Comparison of ENCODE assay signal across 9 cellular contexts in the genomic region with DNA sequence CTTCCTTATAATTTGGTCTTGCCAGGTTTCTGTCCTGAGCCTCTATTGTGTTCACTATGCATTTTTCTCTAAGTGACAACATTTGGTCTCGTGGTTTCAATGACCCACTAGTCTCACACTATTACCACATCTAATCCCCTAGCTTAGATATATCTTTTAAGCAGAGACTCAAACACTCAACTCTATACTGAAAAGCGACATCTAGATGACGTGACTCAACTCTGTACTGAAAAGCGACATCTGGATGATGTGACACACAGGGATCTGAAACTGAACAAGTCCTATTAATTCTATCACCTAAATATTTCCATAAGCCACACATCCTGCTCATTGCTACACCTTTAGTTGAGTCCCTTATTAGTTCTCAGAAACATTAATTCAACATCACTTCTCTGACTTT.
DNase-seq lines count a peak whose midpoint lies in the region; ATAC-seq and TF ChIP-seq lines count a peak whose summit lies in the region.
"Had no signal": no experiment of that assay in that cellular context is flagged by ENCODE, and none has a peak within 500 bp of the region (broad histone marks: within the 10 kb centered on the region; RNA-seq: fewer than 3 reads in every experiment).

No MANE protein-coding gene starts in this region.

- H3K27me3 ChIP-seq in osteoblast (ENCODE audit: insufficient read depth, low read length) (no peaks in the 10 kb centered on the region), ascending aorta (no peaks in the 10 kb centered on the region)
- H3K27me3 ChIP-seq in CD8-positive, alpha-beta memory T cell (ENCODE audit: insufficient read depth, low read length, poor library complexity, severe bottlenecking), result no peaks in the 10 kb centered on the region

- H3K4me2 ChIP-seq in osteoblast (ENCODE audit: insufficient read depth, low read length), result no peak overlapping the region

- no peaks in the 10 kb centered on the region for H3K79me2 ChIP-seq in osteoblast (ENCODE audit: insufficient read depth, low read length)

- H2AFZ ChIP-seq in osteoblast (ENCODE audit: low read length), result no peak overlapping the region

- H3K27me3 Mint-ChIP-seq in activated CD4-positive, alpha-beta memory T cell treated with anti-CD3 and anti-CD28 coated beads for 36 hours, result no peaks in the 10 kb centered on the region
- peaks cover 7% of the 10 kb centered on the region for H3K27me3 Mint-ChIP-seq in activated CD4-positive, alpha-beta memory T cell treated with anti-CD3 and anti-CD28 coated beads, Interleukin-2, amount 10 ng/mL, durations not matched to agents 7 days and 5 days
- H3K27me3 Mint-ChIP-seq in CD8-positive, alpha-beta memory T cell, result no peaks in the 10 kb centered on the region

- ATAC-seq in GM21528 (IDR thresholded peaks at IDR 0.05; ENCODE audit: low FRiP score, unreplicated experiment) (peak; percentile 99), HG03354 (IDR thresholded peaks at IDR 0.05; ENCODE audit: poor library complexity, severe bottlenecking, unreplicated experiment) (peak; percentile 99)

- no peak overlapping the region for H3K27ac ChIP-seq in osteoblast (ENCODE audit: low read depth, low read length)
- H3K27ac ChIP-seq in CD8-positive, alpha-beta memory T cell (ENCODE audit: low read depth, low read length), result no peak overlapping the region
- no peak overlapping the region for H3K27ac ChIP-seq in coronary artery
- no peak overlapping the region for H3K27ac ChIP-seq in ascending aorta

- peaks cover 20% of the 10 kb centered on the region for H3K4me1 Mint-ChIP-seq in activated CD4-positive, alpha-beta memory T cell treated with anti-CD3 and anti-CD28 coated beads for 36 hours (ENCODE audit: low read depth)
- H3K4me1 Mint-ChIP-seq in activated CD4-positive, alpha-beta memory T cell treated with anti-CD3 and anti-CD28 coated beads, Interleukin-2, amount 10 ng/mL, durations not matched to agents 7 days and 5 days, result peaks cover 11% of the 10 kb centered on the region
- peaks cover 6 to 18% (median 10%) of the 10 kb centered on the region in 3 donors for H3K4me1 Mint-ChIP-seq in CD8-positive, alpha-beta memory T cell

- no peak overlapping the region for H3K27ac Mint-ChIP-seq in activated CD4-positive, alpha-beta memory T cell treated with anti-CD3 and anti-CD28 coated beads for 36 hours
- H3K27ac Mint-ChIP-seq in activated CD4-positive, alpha-beta memory T cell treated with anti-CD3 and anti-CD28 coated beads, Interleukin-2, amount 10 ng/mL, durations not matched to agents 7 days and 5 days, result no peak overlapping the region
- H3K27ac Mint-ChIP-seq in CD8-positive, alpha-beta memory T cell, result no peak overlapping the region

- H3K36me3 Mint-ChIP-seq in activated CD4-positive, alpha-beta memory T cell treated with anti-CD3 and anti-CD28 coated beads for 36 hours, result no peaks in the 10 kb centered on the region
- H3K36me3 Mint-ChIP-seq in activated CD4-positive, alpha-beta memory T cell treated with anti-CD3 and anti-CD28 coated beads, Interleukin-2, amount 10 ng/mL, durations not matched to agents 7 days and 5 days (ENCODE audit: low read depth), result no peaks in the 10 kb centered on the region
- H3K36me3 Mint-ChIP-seq in CD8-positive, alpha-beta memory T cell, result peaks cover 0 to 4% (median 0%) of the 10 kb centered on the region in 3 donors

- CTCF ChIA-PET in activated CD4-positive, alpha-beta memory T cell treated with anti-CD3 and anti-CD28 coated beads for 36 hours (lab: Charles Lee), result no interaction called here
- CTCF ChIA-PET in activated CD4-positive, alpha-beta memory T cell treated with anti-CD3 and anti-CD28 coated beads, Interleukin-2, amount 10 ng/mL, durations not matched to agents 7 days and 5 days (lab: Charles Lee), result no interaction called here
- CTCF ChIA-PET in CD8-positive, alpha-beta memory T cell (lab: Charles Lee), result no interaction called here

- POLR2A ChIA-PET in activated CD4-positive, alpha-beta memory T cell treated with anti-CD3 and anti-CD28 coated beads for 36 hours (lab: Charles Lee), result no interaction called here
- POLR2A ChIA-PET in activated CD4-positive, alpha-beta memory T cell treated with anti-CD3 and anti-CD28 coated beads, Interleukin-2, amount 10 ng/mL, durations not matched to agents 7 days and 5 days (lab: Charles Lee), result no interaction called here
- POLR2A ChIA-PET in CD8-positive, alpha-beta memory T cell (lab: Charles Lee), result no interaction called here

- no peaks in the 10 kb centered on the region for H3K9me3 ChIP-seq in osteoblast (ENCODE audit: low read depth, low read length)
- no peaks in the 10 kb centered on the region for H3K9me3 ChIP-seq in CD8-positive, alpha-beta memory T cell (ENCODE audit: low read length)
- H3K9me3 ChIP-seq in ascending aorta, result no peaks in the 10 kb centered on the region

- no peaks in the 10 kb centered on the region for H4K20me1 ChIP-seq in osteoblast (ENCODE audit: insufficient read depth, low read length)

- peaks cover 10% of the 10 kb centered on the region for H3K4me1 ChIP-seq in osteoblast (ENCODE audit: insufficient read depth, low read length)
- H3K4me1 ChIP-seq in CD8-positive, alpha-beta memory T cell (ENCODE audit: insufficient read depth, low read length), result no peaks in the 10 kb centered on the region
- peaks cover 0 to 5% of the 10 kb centered on the region in 2 donors for H3K4me1 ChIP-seq in ascending aorta

- no peak overlapping the region for H3K4me3 ChIP-seq in osteoblast (ENCODE audit: insufficient read depth, low read length)
- no peak overlapping the region for H3K4me3 ChIP-seq in CD8-positive, alpha-beta memory T cell (ENCODE audit: low read length)
- no peak overlapping the region for H3K4me3 ChIP-seq in coronary artery
- H3K4me3 ChIP-seq in ascending aorta, result no peak overlapping the region

- H3K36me3 ChIP-seq in osteoblast (ENCODE audit: insufficient read depth, low read length) (no peaks in the 10 kb centered on the region), ascending aorta (no peaks in the 10 kb centered on the region)
- H3K36me3 ChIP-seq in CD8-positive, alpha-beta memory T cell (ENCODE audit: insufficient read depth, low read length), result no peaks in the 10 kb centered on the region

- intact Hi-C loops in activated CD4-positive, alpha-beta memory T cell treated with anti-CD3 and anti-CD28 coated beads for 36 hours (cut with micrococcal nuclease), result loop anchor here (1.0 to 10.0 kb wide), 5 partner anchors 24 to 1008 kb away; no protein-coding TSS in a partner anchor
- intact Hi-C loops in ascending aorta (cut with DNase I), result no loop called here

- DNase-seq in activated CD4-positive, alpha-beta memory T cell treated with anti-CD3 and anti-CD28 coated beads for 36 hours, result peak; percentile 29
- DNase-seq in activated CD4-positive, alpha-beta memory T cell treated with anti-CD3 and anti-CD28 coated beads, Interleukin-2, amount 10 ng/mL, durations not matched to agents 7 days and 5 days, result no peak
- DNase-seq in osteoblast (ENCODE audit: insufficient read length, low spot score, missing footprints) (peak; percentile 27), coronary artery (ENCODE audit: low spot score) (no peak), ascending aorta (ENCODE audit: low spot score in 2 of 2) (no peak)
- no peak for DNase-seq in CD8-positive, alpha-beta memory T cell
- DNase-seq: NCI-H1694 treated with DMSO at 0.1 percent for 48 hours had no signal

- H3K9me3 Mint-ChIP-seq in activated CD4-positive, alpha-beta memory T cell treated with anti-CD3 and anti-CD28 coated beads for 36 hours, result no peaks in the 10 kb centered on the region
- no peaks in the 10 kb centered on the region for H3K9me3 Mint-ChIP-seq in activated CD4-positive, alpha-beta memory T cell treated with anti-CD3 and anti-CD28 coated beads, Interleukin-2, amount 10 ng/mL, durations not matched to agents 7 days and 5 days
- H3K9me3 Mint-ChIP-seq in CD8-positive, alpha-beta memory T cell, result no peaks in the 10 kb centered on the region

- no peak overlapping the region for H3K4me3 Mint-ChIP-seq in activated CD4-positive, alpha-beta memory T cell treated with anti-CD3 and anti-CD28 coated beads for 36 hours
- H3K4me3 Mint-ChIP-seq in activated CD4-positive, alpha-beta memory T cell treated with anti-CD3 and anti-CD28 coated beads, Interleukin-2, amount 10 ng/mL, durations not matched to agents 7 days and 5 days, result no peak overlapping the region
- H3K4me3 Mint-ChIP-seq in CD8-positive, alpha-beta memory T cell, result peak overlapping the region in 1 of 7 donors; percentile 19

- TF ChIP-seq CTCF in osteoblast (IDR thresholded peaks at IDR 0.05; ENCODE audit: extremely low read depth, low read depth, low read length) (no peak), coronary artery (IDR thresholded peaks at IDR 0.05) (no peak), ascending aorta (IDR thresholded peaks at IDR 0.05) (no peak)

Comparison
In these comparisons a context has a peak if more than half of its experiments do, and no peak if none do; other contexts are left out.
1. DNase-seq: peak in activated CD4-positive, alpha-beta memory T cell treated with anti-CD3 and anti-CD28 coated beads for 36 hours (single experiment) and osteoblast (single experiment); none in activated CD4-positive, alpha-beta memory T cell treated with anti-CD3 and anti-CD28 coated beads, Interleukin-2, amount 10 ng/mL, durations not matched to agents 7 days and 5 days (single experiment), CD8-positive, alpha-beta memory T cell (0 of 5), coronary artery (single experiment) and ascending aorta (0 of 2).